Comparison of ENCODE assay signal across 27 cellular contexts in genomic region chr1:210937846-210938245, GRCh38.
"Had no signal": no experiment of that assay in that cellular context is flagged by ENCODE, and none has a peak within 500 bp of the region (broad histone marks: within the 10 kb centered on the region; RNA-seq: fewer than 3 reads in every experiment).

No MANE protein-coding gene starts in this region.

- H3K9me3 Mint-ChIP-seq: activated naive CD4-positive, alpha-beta T cell treated with anti-CD3 and anti-CD28 coated beads, Interleukin-2, amount 50 U/mL, for 24 hours; activated naive CD8-positive, alpha-beta T cell treated with anti-CD3 and anti-CD28 coated beads, Interleukin-2, amount 50 U/mL, for 24 hours; natural killer cell treated with Interleukin-12 subunit alpha and Interleukin-12 subunit beta and Interleukin-15 and Interleukin-18, amount 100 ng/mL, for 72 hours had no signal

- H3K27ac Mint-ChIP-seq: activated naive CD4-positive, alpha-beta T cell treated with anti-CD3 and anti-CD28 coated beads, Interleukin-2, amount 50 U/mL, for 24 hours; activated naive CD8-positive, alpha-beta T cell treated with anti-CD3 and anti-CD28 coated beads, Interleukin-2, amount 50 U/mL, for 24 hours; natural killer cell treated with Interleukin-12 subunit alpha and Interleukin-12 subunit beta and Interleukin-15 and Interleukin-18, amount 100 ng/mL, for 72 hours; T-helper 17 cell had no signal

- H3K4me1 ChIP-seq: colonic mucosa, esophagus squamous epithelium, testis, transverse colon, uterus had no signal

- H3K27me3 ChIP-seq: body of pancreas, colonic mucosa, esophagus squamous epithelium, testis, transverse colon, uterus had no signal

- ATAC-seq: activated CD4-positive, CD25-positive, alpha-beta regulatory T cell treated with anti-CD3 and anti-CD28 coated beads, Interleukin-2, amount 50 U/mL, for 24 hours; activated naive CD8-positive, alpha-beta T cell treated with anti-CD3 and anti-CD28 coated beads, Interleukin-2, amount 50 U/mL, for 24 hours; body of pancreas; right cardiac atrium; stimulated activated naive CD8-positive, alpha-beta T cell treated with anti-CD3 and anti-CD28 coated beads, Interleukin-15, Interleukin-2, amounts not matched to agents 100 U/mL and 50 U/mL, for 24 hours; T-helper 17 cell had no signal

- H3K36me3 Mint-ChIP-seq: activated naive CD4-positive, alpha-beta T cell treated with anti-CD3 and anti-CD28 coated beads, Interleukin-2, amount 50 U/mL, for 24 hours; natural killer cell treated with Interleukin-12 subunit alpha and Interleukin-12 subunit beta and Interleukin-15 and Interleukin-18, amount 100 ng/mL, for 72 hours had no signal

- H3K9me3 ChIP-seq: body of pancreas, colonic mucosa, esophagus squamous epithelium, testis, uterus had no signal

- H3K27me3 Mint-ChIP-seq: activated naive CD8-positive, alpha-beta T cell treated with anti-CD3 and anti-CD28 coated beads, Interleukin-2, amount 50 U/mL, for 24 hours; natural killer cell treated with Interleukin-12 subunit alpha and Interleukin-12 subunit beta and Interleukin-15 and Interleukin-18, amount 100 ng/mL, for 72 hours; T-helper 17 cell had no signal

- H3K36me3 ChIP-seq: colonic mucosa, esophagus squamous epithelium, transverse colon, uterus, WERI-Rb-1 had no signal

- H3K4me3 ChIP-seq: body of pancreas, colonic mucosa, esophagus squamous epithelium, skin epidermis, testis, transverse colon, uterus had no signal

- FAIRE-seq: endometrium, keratinocyte had no signal

- H3K27ac ChIP-seq: body of pancreas, colonic mucosa, epithelial cell of prostate, esophagus squamous epithelium, skin epidermis, testis, transverse colon, uterus, WERI-Rb-1 had no signal

- DNase-seq: activated CD4-positive, alpha-beta T cell treated with anti-CD3 and anti-CD28 coated beads for 48 hours; activated CD4-positive, alpha-beta T cell treated with anti-CD3 and anti-CD28 coated beads, Interleukin-2, amount 50 U/mL, for 48 hours; activated CD8-positive, alpha-beta memory T cell treated with anti-CD3 and anti-CD28 coated beads for 24 hours; activated naive CD8-positive, alpha-beta T cell treated with anti-CD3 and anti-CD28 coated beads, Interleukin-2, amount 50 U/mL, for 24 hours; activated T-cell treated with anti-CD3 and anti-CD28 coated beads, Interleukin-2, amount 50 U/mL, for 1 hour; body of pancreas; colonic mucosa; effector CD8-positive, alpha-beta T cell; esophagus squamous epithelium; foreskin melanocyte; right cardiac atrium; stimulated activated CD4-positive, alpha-beta T cell treated with anti-CD3 and anti-CD28 coated beads, Interleukin-12 subunit alpha, Interleukin-12 subunit beta, amount 100 ng/mL, for 4 hours; stimulated activated CD4-positive, alpha-beta T cell treated with anti-CD3 and anti-CD28 coated beads, Interleukin-4, amount 100 ng/mL, for 1 hour; stimulated activated naive CD8-positive, alpha-beta T cell treated with anti-CD3 and anti-CD28 coated beads, Interleukin-15, Interleukin-2, amounts not matched to agents 100 U/mL and 50 U/mL, for 24 hours; T-helper 17 cell; T1000; testis; transverse colon; uterus; WERI-Rb-1 had no signal

- H3K4me3 Mint-ChIP-seq: activated naive CD4-positive, alpha-beta T cell treated with anti-CD3 and anti-CD28 coated beads, Interleukin-2, amount 50 U/mL, for 24 hours; activated naive CD8-positive, alpha-beta T cell treated with anti-CD3 and anti-CD28 coated beads, Interleukin-2, amount 50 U/mL, for 24 hours; natural killer cell treated with Interleukin-12 subunit alpha and Interleukin-12 subunit beta and Interleukin-15 and Interleukin-18, amount 100 ng/mL, for 72 hours; T-helper 17 cell had no signal

- H3K4me1 Mint-ChIP-seq: activated naive CD4-positive, alpha-beta T cell treated with anti-CD3 and anti-CD28 coated beads, Interleukin-2, amount 50 U/mL, for 24 hours; T-helper 17 cell had no signal
